In the genomic region with DNA sequence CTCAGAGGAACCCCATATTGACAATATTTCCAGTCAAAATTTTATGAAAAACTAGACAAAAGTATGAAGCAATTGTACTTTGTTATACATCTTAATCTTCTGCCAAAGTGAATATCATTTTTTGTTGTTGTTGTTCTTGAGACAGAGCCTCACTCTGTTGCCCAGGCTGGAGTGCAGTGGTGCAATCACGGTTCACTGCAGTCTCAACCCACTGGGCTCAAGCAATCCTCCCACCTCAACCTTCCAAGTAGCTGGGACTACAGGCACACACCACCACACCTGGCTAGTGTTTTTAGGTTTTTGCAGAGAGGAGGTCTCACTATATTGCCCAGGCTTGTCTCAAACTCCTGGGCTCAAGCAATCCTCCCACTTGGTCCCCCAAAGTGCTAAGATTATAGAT, we compare ENCODE assay signal across 13 cellular contexts. TPM values are rescaled to one million over a fixed set of nuclear protein-coding genes. Genes with fewer than 3 reads are reported as not detected.
A peak's percentile ranks its signal among the peaks of the same experiment; 100 is the strongest.
DNase-seq lines count a peak whose midpoint lies in the region; TF ChIP-seq lines count a peak whose summit lies in the region.
"Not testable (repeated sequence)": the region's sequence is repeated elsewhere in the genome, so short reads cannot be mapped to it uniquely, and the experiment has no call there.
"Had no signal": no experiment of that assay in that cellular context is flagged by ENCODE, and none has a peak within 500 bp of the region (broad histone marks: within the 10 kb centered on the region; RNA-seq: fewer than 3 reads in every experiment).

No MANE protein-coding gene starts in this region.

- peak; percentile 31 for DNase-seq in amniotic epithelial cell (ENCODE audit: low read depth)
- peak; percentile 66 to 72 for DNase-seq in thyroid gland

- WGBS in thyroid gland, 2 donors = 19 to 32% methylated on average over 1 of the region's 1 CpG

- peak overlapping the region in 2 of 3 donors; percentile 14 to 16 for H3K27ac ChIP-seq in thyroid gland

- TF ChIP-seq CTCF in thyroid gland (IDR thresholded peaks at IDR 0.05) = peak in 2 of 6 experiments; percentile 25 to 56

- not testable (repeated sequence) for H3K27me3 ChIP-seq in thyroid gland

- not testable (repeated sequence) for H3K36me3 ChIP-seq in thyroid gland

- not testable (repeated sequence) for H3K4me3 ChIP-seq in thyroid gland (replicated peaks in 1 of 3)

- intact Hi-C loops in thyroid gland (cut with DNase I) = not testable (repeated sequence)

- TF ChIP-seq POLR2A in thyroid gland (IDR thresholded peaks at IDR 0.05) = not testable (repeated sequence)

- H3K9me3 ChIP-seq in thyroid gland = not testable (repeated sequence)

- peaks cover 25 to 32% of the 10 kb centered on the region in 2 donors for H3K4me1 ChIP-seq in thyroid gland

RNA-seq across cellular contexts. Expression of a gene that starts 17.3 kb away (rescaled TPM):
- total RNA-seq in thyroid gland = not detected
- total RNA-seq: A172; A673; B cell; Caco-2; Calu3; CD4-positive, alpha-beta memory T cell; CD4-positive, alpha-beta T cell; CD4-positive, CD25-positive, alpha-beta regulatory T cell; CD8-positive, alpha-beta memory T cell; CD8-positive, alpha-beta T cell had no signal

RNA-seq across cellular contexts. Expression of a gene that starts 39.6 kb away (rescaled TPM):
- under 1 TPM in 1 of 4 donors, not detected in 3; 0.27 TPM for total RNA-seq in thyroid gland
- total RNA-seq: A172; A673; B cell; Calu3; CD4-positive, alpha-beta memory T cell; Daoy had no signal

RNA-seq across cellular contexts. Expression of a gene that starts 52.4 kb away (rescaled TPM):
- not detected for total RNA-seq in thyroid gland
- total RNA-seq: A172; A673; B cell; Calu3; CD4-positive, alpha-beta memory T cell; CD4-positive, alpha-beta T cell; CD4-positive, CD25-positive, alpha-beta regulatory T cell; CD8-positive, alpha-beta memory T cell; CD8-positive, alpha-beta T cell; Daoy had no signal
